8 cellular contexts compared by ENCODE assay signal in the genomic region with DNA sequence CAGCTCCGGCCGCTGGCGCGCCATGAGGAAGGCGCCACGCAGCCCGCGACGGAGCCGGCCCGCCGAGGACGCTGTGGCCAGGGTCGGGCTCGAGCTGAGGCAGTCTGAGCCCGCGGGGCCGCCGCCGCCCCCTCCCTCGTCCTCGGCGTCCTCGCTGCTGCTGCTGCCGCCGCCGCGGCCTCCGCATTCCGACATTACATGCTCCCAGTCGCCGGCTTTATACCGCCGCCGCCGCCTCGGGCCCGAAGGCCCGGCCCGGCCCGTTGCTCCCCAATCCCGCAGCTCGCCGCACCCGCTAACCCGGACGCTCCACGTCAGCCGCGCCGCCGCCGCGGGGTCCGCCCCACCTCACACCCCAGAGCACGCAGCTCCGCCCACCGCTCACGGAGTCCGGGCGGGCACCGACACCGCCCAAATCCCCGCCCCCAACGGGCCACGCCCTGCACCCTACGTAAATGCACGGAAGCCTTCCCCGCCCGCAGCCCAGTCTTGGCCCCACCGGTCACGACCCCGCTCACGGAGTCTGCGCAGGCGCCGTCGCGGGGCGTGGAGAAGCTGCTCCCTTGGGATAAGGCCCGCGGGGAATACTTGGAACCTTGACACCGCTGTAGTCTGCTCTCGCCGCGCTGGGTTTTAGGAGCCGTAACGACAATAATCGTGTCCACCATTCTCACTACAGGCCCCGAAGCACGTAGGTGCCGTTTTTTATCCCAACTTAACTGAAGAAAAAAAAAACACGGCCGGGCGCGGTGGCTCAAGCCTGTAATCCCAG. TPM values are rescaled to one million over a fixed set of nuclear protein-coding genes. Genes with fewer than 3 reads are reported as not detected.
DNase-seq lines count a peak whose midpoint lies in the region; ATAC-seq, FAIRE-seq and TF ChIP-seq lines count a peak whose summit lies in the region.

TXNDC11 (minus strand) TSS at position 322 of the 772 bp plus-strand sequence; CDS start at position 195, 127 bp downstream.

- H4K91ac ChIP-seq in H1 (replicated peaks; ENCODE audit: insufficient read length, low read length) = peak within 1 kb of the TSS; percentile 30
- peak within 1 kb of the TSS; percentile 86 for H4K91ac ChIP-seq in mesenchymal stem cell (ENCODE audit: low read length)

- no peak for TF ChIP-seq CTCF in H1 (IDR thresholded peaks at IDR 0.05; ENCODE audit: control extremely low read depth in 1 of 3, insufficient read depth in 1 of 3, low read depth in 1 of 3, low read length in 3 of 3)

- FAIRE-seq in H1 (lab: Jason Lieb, UNC) = no peak

- CTCF ChIA-PET in H1 (lab: Charles Lee; ENCODE audit: partially characterized antibody) = interaction anchor here (0.6 to 1.8 kb wide), 4 partner anchors 28 to 553 kb away, joined by 3 to 6 read pairs (median 4); no protein-coding TSS in a partner anchor

- H4K20me1 ChIP-seq in H1 (replicated peaks in 1 of 2; ENCODE audit: control insufficient read depth in 1 of 2, insufficient read depth in 2 of 2, low read length in 2 of 2) = no peaks in the 10 kb centered on the region

- H2AK5ac ChIP-seq in H1 (ENCODE audit: low read depth, low read length) = no peak within 1 kb of the TSS
- H2AK5ac ChIP-seq in mesenchymal stem cell (ENCODE audit: low read length, severe bottlenecking) = no peak within 1 kb of the TSS

- H3K56ac ChIP-seq in H1 (replicated peaks; ENCODE audit: insufficient read length, low read depth, low read length) = peak within 1 kb of the TSS; percentile 73

- H2BK20ac ChIP-seq in H1 (ENCODE audit: low read length) = no peak within 1 kb of the TSS

- 5% methylated on average over 73 of the region's 96 CpGs; no CpG with 5 or more reads in 1 of the 2 experiments for WGBS in H1 (ENCODE audit: extremely low coverage in 1 of 2, insufficient coverage in 1 of 2, insufficient read length in 1 of 2, insufficient replicate concordance in 2 of 2, low coverage in 1 of 2, low lambda C conversion rate in 2 of 2, missing lambda C conversion rate in 1 of 2), 2 experiments
- under 1% methylated on average over 74 of the region's 96 CpGs for WGBS in mesenchymal stem cell

- 0 out of 2 replicates have a peak within 1 kb of the TSS, but pooled peaks have one; percentile 66 for H2BK15ac ChIP-seq in H1 (ENCODE audit: low read length)
- H2BK15ac ChIP-seq in mesenchymal stem cell (ENCODE audit: low read depth, poor library complexity, severe bottlenecking) = peak within 1 kb of the TSS; percentile 83

- no peak; a peak in 1 of 3 replicates for TF ChIP-seq EP300 in H1 (IDR thresholded peaks at IDR 0.05; ENCODE audit: borderline replicate concordance in 1 of 2, low read depth in 2 of 2, low read length in 2 of 2)

- H3K23ac ChIP-seq in H1 (ENCODE audit: insufficient read length) = no peak within 1 kb of the TSS
- peak within 1 kb of the TSS in 1 of 2 experiments; percentile 46 for H3K23ac ChIP-seq in mesenchymal stem cell (ENCODE audit: low read length in 2 of 2)

- H2BK12ac ChIP-seq in H1 (ENCODE audit: low read depth, low read length) = no peak within 1 kb of the TSS
- peak within 1 kb of the TSS; percentile 63 to 69 for H2BK12ac ChIP-seq in mesenchymal stem cell (ENCODE audit: low read length in 2 of 2)

- H3K4me2 ChIP-seq in H1 (ENCODE audit: insufficient read depth in 1 of 2, low read depth in 2 of 2, low read length in 2 of 2) (peak within 1 kb of the TSS; percentile 65 to 69), mesenchymal stem cell (ENCODE audit: low read length, poor library complexity, severe bottlenecking) (peak within 1 kb of the TSS; percentile 59)

- DNase-seq in COLO668 (lab: John Stamatoyannopoulos, UW; ENCODE audit: unreplicated experiment) = peak; percentile 99
- DNase-seq in HT1080 (ENCODE audit: low read depth) = peak; percentile 97
- peak; percentile 91 for DNase-seq in NOMO-1 treated with DMSO at 0.1 percent for 48 hours (lab: John Stamatoyannopoulos, UW; ENCODE audit: unreplicated experiment)
- peak; percentile 99 for DNase-seq in activated CD8-positive, alpha-beta memory T cell treated with anti-CD3 and anti-CD28 coated beads for 48 hours (ENCODE audit: low read depth in 2 of 3, low spot score in 2 of 3)
- DNase-seq in H1 (ENCODE audit: low read depth in 1 of 2, low spot score in 2 of 2) = peak; percentile 88 to 99
- peak; percentile 97 for DNase-seq in mesenchymal stem cell
- DNase-seq in stimulated activated CD8-positive, alpha-beta memory T cell treated with anti-CD3 and anti-CD28 coated beads, Interleukin-12 subunit alpha, Interleukin-12 subunit beta, amount 100 ng/mL, for 4 hours (ENCODE audit: low read depth) = peak; percentile 98

- peak within 1 kb of the TSS; percentile 64 to 91 (median 78) for H3K9ac ChIP-seq in H1 (replicated peaks in 1 of 4; ENCODE audit: extremely low read depth in 1 of 4, low read depth in 3 of 4, low read length in 3 of 4)
- H3K9ac ChIP-seq in mesenchymal stem cell (ENCODE audit: low read length) = peak within 1 kb of the TSS; percentile 92

- TF ChIP-seq POLR2A in H1 (IDR thresholded peaks at IDR 0.05; ENCODE audit: control extremely low read depth in 1 of 2, low read depth in 2 of 2, low read length in 2 of 2) = peak; percentile 92 to 93

- peak within 1 kb of the TSS; percentile 78; the same call in 1 of the 2 replicates for H2AFZ ChIP-seq in H1 (ENCODE audit: low read length)
- peak within 1 kb of the TSS; percentile 79 for H2AFZ ChIP-seq in mesenchymal stem cell (ENCODE audit: low read depth, low read length)

- no peak within 1 kb of the TSS for H2BK120ac ChIP-seq in H1 (replicated peaks; ENCODE audit: low read depth, low read length)
- H2BK120ac ChIP-seq in mesenchymal stem cell (ENCODE audit: low read depth, low read length) = peak within 1 kb of the TSS; percentile 85

- H3K9me3 ChIP-seq in H1 (ENCODE audit: insufficient read depth in 2 of 2, low read depth in 1 of 2, low read length in 1 of 2) = no peaks in the 10 kb centered on the region
- no peaks in the 10 kb centered on the region for H3K9me3 ChIP-seq in mesenchymal stem cell (ENCODE audit: control insufficient read depth, low read length)

- H3K79me2 ChIP-seq in H1 (ENCODE audit: control insufficient read depth in 1 of 2, insufficient read depth in 2 of 2, low read length in 2 of 2) = peaks cover 0 to 33% of the 10 kb centered on the region in 2 experiments; a peak in 2 of 4 replicates

- peak within 1 kb of the TSS; percentile 74 to 85 (median 80) for H3K4me3 ChIP-seq in H1 (ENCODE audit: extremely low read depth in 1 of 4, insufficient read depth in 2 of 4, low read depth in 3 of 4, low read length in 4 of 4)
- H3K4me3 ChIP-seq in mesenchymal stem cell (ENCODE audit: insufficient read depth in 1 of 2, low read depth in 1 of 2, low read length in 2 of 2) = peak within 1 kb of the TSS; percentile 87 to 97

- ATAC-seq in GM21360 (IDR thresholded peaks at IDR 0.05; ENCODE audit: unreplicated experiment) = peak; percentile 84

- H3K27ac ChIP-seq in H1 (ENCODE audit: low read depth, low read length) = peak within 1 kb of the TSS; percentile 73; the same call in 1 of the 2 replicates
- peak within 1 kb of the TSS; percentile 56 for H3K27ac ChIP-seq in mesenchymal stem cell (ENCODE audit: low read length, poor library complexity, severe bottlenecking)

- no peaks in the 10 kb centered on the region; the same call in 1 of the 2 replicates for H3K79me1 ChIP-seq in H1 (ENCODE audit: low read depth, low read length)
- H3K79me1 ChIP-seq in mesenchymal stem cell (replicated peaks; ENCODE audit: low read length, poor library complexity, severe bottlenecking) = peaks cover 13% of the 10 kb centered on the region

- POLR2A ChIA-PET in H1 (lab: Charles Lee; ENCODE audit: partially characterized antibody) = interaction anchor here (0.6 to 2.3 kb wide), 16 partner anchors 12 to 336 kb away, joined by 3 to 11 read pairs (median 4); partner anchors contain the start of genes RSL1D1 and ZC3H7A

- H3K36me3 ChIP-seq in H1 (ENCODE audit: control insufficient read depth in 2 of 4, insufficient read depth in 4 of 4, low read length in 3 of 4) (no peaks in the 10 kb centered on the region), mesenchymal stem cell (ENCODE audit: control insufficient read depth in 1 of 2, insufficient read depth in 2 of 2, low read depth in 1 of 2, low read length in 2 of 2) (peaks cover 4 to 7% of the 10 kb centered on the region in 2 experiments)

- peaks cover 2% of the 10 kb centered on the region for H3K23me2 ChIP-seq in H1 (ENCODE audit: low read depth, low read length)

- H4K5ac ChIP-seq in H1 (ENCODE audit: insufficient read length, low read depth, low read length) = no peak within 1 kb of the TSS

- H3K4me1 ChIP-seq in H1 (replicated peaks in 1 of 4; ENCODE audit: control insufficient read depth in 3 of 4, insufficient read depth in 4 of 4, low read length in 3 of 4) = peaks cover 2 to 6% (median 3%) of the 10 kb centered on the region in 4 experiments; a peak in 2 of 7 replicates
- H3K4me1 ChIP-seq in mesenchymal stem cell (ENCODE audit: control insufficient read depth, insufficient read depth, low read depth, low read length) = peaks cover 7% of the 10 kb centered on the region

- no peaks in the 10 kb centered on the region for H3K27me3 ChIP-seq in H1 (replicated peaks in 1 of 4; ENCODE audit: control insufficient read depth in 3 of 4, extremely low read depth in 1 of 4, insufficient read depth in 3 of 4, low read length in 3 of 4)
- H3K27me3 ChIP-seq in mesenchymal stem cell (ENCODE audit: control insufficient read depth in 1 of 2, insufficient read depth in 1 of 2, low read length in 2 of 2) = no peaks in the 10 kb centered on the region

- no peak within 1 kb of the TSS; the same call in 1 of the 2 replicates for H3K18ac ChIP-seq in H1 (ENCODE audit: extremely low read depth, low read length)
- H3K18ac ChIP-seq in mesenchymal stem cell (ENCODE audit: low read depth in 1 of 2, low read length in 2 of 2) = peak within 1 kb of the TSS; percentile 92 to 93

- H2BK5ac ChIP-seq in H1 (ENCODE audit: low read depth, low read length) (peak within 1 kb of the TSS; percentile 27), mesenchymal stem cell (ENCODE audit: low read depth, low read length, poor library complexity, severe bottlenecking) (peak within 1 kb of the TSS; percentile 90)

- H3K14ac ChIP-seq in H1 (ENCODE audit: insufficient read length) (no peak within 1 kb of the TSS), mesenchymal stem cell (ENCODE audit: low read length in 2 of 2) (peak within 1 kb of the TSS in 1 of 2 experiments; percentile 99)

- H3K4ac ChIP-seq in H1 (replicated peaks; ENCODE audit: insufficient read length, low read depth, low read length) (no peak within 1 kb of the TSS), mesenchymal stem cell (ENCODE audit: low read depth in 1 of 2, low read length in 2 of 2) (peak within 1 kb of the TSS; percentile 91 to 95)

- H4K8ac ChIP-seq in H1 (ENCODE audit: extremely low read depth, insufficient read depth, low read length) (peak within 1 kb of the TSS; percentile 89), mesenchymal stem cell (ENCODE audit: low read length) (peak within 1 kb of the TSS; percentile 95)

- no peak for TF ChIP-seq RAD21 in H1 (IDR thresholded peaks at IDR 0.05 in 1 of 2, conservative IDR thresholded peaks at IDR 0.05 in 1 of 2; ENCODE audit: low read depth in 2 of 2, low read length in 2 of 2)

RNA-seq across cellular contexts. Expression of gene TXNDC11, which starts in this region (rescaled TPM):
- total RNA-seq in HT1080 (2014; rRNA removed; shearing (Covaris generic)) = 31.8 and 37.2 TPM in 2 replicates
- polyA plus RNA-seq in HT1080 (2015; cell fraction: cytosol; rRNA removed) = 32.5 and 33.5 TPM in 2 replicates
- polyA plus RNA-seq in HT1080 (2015; cell fraction: nucleus; rRNA removed) = 23.3 and 24.3 TPM in 2 replicates
- total RNA-seq in H1 (2021; fragmentation: NEBNext Ultra II Directional; extraction: Animal tissue kit (Norgen Biotek cat#: 25700)) = 12.6 and 13.8 TPM in 2 replicates
- polyA plus RNA-seq in H1 (2011; rRNA removed) = 11.5 and 13.5 TPM in 2 replicates
- polyA plus RNA-seq in H1 (2011; cell fraction: cytosol; rRNA removed) = 13.4 TPM
- 11.1 TPM for polyA plus RNA-seq in H1 (2011; cell fraction: nucleus; rRNA removed)
- 7.2 to 9.7 TPM (median 8.2 TPM) in 4 replicates for polyA plus RNA-seq in H1 (2012, experiment 1 of 2)
- 4.9 TPM for polyA plus RNA-seq in H1 (2012, experiment 2 of 2)
- 14.2 TPM for polyA plus RNA-seq in H1 (2013, experiment 1 of 2)
- polyA plus RNA-seq in H1 (2013, experiment 2 of 2) = 16.1 TPM
- 11.1 and 11.2 TPM in 2 replicates for polyA minus RNA-seq in H1 (2011; rRNA and poly(A)+ RNA removed)
- 7.6 TPM for polyA minus RNA-seq in H1 (2011; cell fraction: cytosol; rRNA and poly(A)+ RNA removed)
- 6.5 TPM for polyA minus RNA-seq in H1 (2011; cell fraction: nucleus; rRNA and poly(A)+ RNA removed)
- polyA plus RNA-seq in mesenchymal stem cell (2013, experiment 1 of 2) = 31.9 TPM
- 32.0 TPM for polyA plus RNA-seq in mesenchymal stem cell (2013, experiment 2 of 2)

Comparison
In these comparisons a context has a peak if more than half of its experiments do, and no peak if none do; other contexts are left out.
1. Peak in every context shown above with its lines: DNase-seq, ATAC-seq, H3K4me3 ChIP-seq and H3K27ac ChIP-seq.